15 cellular contexts compared by ENCODE assay signal in the genomic region with DNA sequence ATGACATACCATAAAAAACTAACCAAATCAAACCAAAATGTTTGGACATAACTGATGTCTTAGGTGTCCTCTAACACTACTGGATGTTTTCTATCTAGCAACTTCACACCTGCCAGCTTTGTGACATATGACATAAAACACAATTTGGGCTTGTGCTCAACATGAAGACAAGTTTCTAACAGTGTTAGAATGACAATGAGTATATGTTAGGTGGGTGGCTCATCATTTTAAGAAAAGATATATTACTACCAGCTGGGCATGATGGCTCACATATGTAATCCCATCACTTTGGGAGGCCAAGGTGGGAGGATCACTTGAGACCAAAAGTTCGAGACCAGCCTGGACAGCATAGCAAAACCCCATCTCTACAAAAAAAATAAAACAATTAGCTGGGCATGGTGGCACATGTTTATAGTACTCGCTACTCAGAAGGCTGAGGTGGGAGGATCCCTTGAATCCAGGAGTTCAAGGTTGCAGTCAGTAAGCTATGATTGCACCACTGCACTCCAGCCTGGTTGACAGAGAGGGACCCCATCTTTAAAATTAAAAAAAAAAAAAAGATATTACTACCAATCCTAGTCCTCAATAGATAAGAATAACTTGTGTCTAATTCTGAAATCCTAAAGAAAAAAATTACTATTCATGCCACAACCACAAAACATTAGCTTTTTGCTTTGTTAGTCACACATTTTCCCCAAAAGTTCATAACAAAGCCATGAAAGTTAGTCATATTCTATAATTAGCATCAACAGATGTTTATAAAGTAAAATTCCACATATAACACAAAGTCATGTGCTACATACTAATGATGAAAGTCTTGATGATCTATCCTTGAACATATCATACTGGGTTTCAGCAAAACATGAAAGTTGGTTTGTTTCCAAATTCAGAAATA. TPM values are rescaled to one million over a fixed set of nuclear protein-coding genes. Genes with fewer than 3 reads are reported as not detected.
DNase-seq lines count a peak whose midpoint lies in the region; ATAC-seq, FAIRE-seq and TF ChIP-seq lines count a peak whose summit lies in the region.
"Had no signal": no experiment of that assay in that cellular context is flagged by ENCODE, and none has a peak within 500 bp of the region (broad histone marks: within the 10 kb centered on the region; RNA-seq: fewer than 3 reads in every experiment).

No MANE protein-coding gene starts in this region.

- no peak overlapping the region for H3K4me3 ChIP-seq in breast epithelium
- H3K4me3 ChIP-seq in astrocyte (ENCODE audit: insufficient read depth, low read depth, low read length): no peak overlapping the region
- H3K4me3 ChIP-seq: dorsolateral prefrontal cortex, Peyer's patch had no signal

- intact Hi-C loops in MCF 10A (cut with micrococcal nuclease) (no loop called here), breast epithelium (cut with DNase I; ENCODE audit: low total_unique reads) (no loop called here), sciatic nerve (cut with DNase I) (no loop called here)

- no peaks in the 10 kb centered on the region for H4K20me1 ChIP-seq in astrocyte (ENCODE audit: insufficient read depth, low read length)

- peaks cover 8% of the 10 kb centered on the region for H3K36me3 Mint-ChIP-seq in MCF 10A (ENCODE audit: insufficient read depth, unreplicated experiment)
- peaks cover 3% of the 10 kb centered on the region for H3K36me3 Mint-ChIP-seq in astrocyte (ENCODE audit: low read depth, unreplicated experiment)

- peak; percentile 54 for DNase-seq in MCF 10A (ENCODE audit: unreplicated experiment)
- no peak for DNase-seq in breast epithelium (ENCODE audit: low spot score in 2 of 2)
- peak; percentile 91 for DNase-seq in astrocyte (ENCODE audit: low read depth)
- DNase-seq in hepatic stellate cell (ENCODE audit: low spot score): peak; percentile 65
- no peak for DNase-seq in NCI-H748 treated with DMSO at 0.1 percent for 48 hours (lab: John Stamatoyannopoulos, UW)
- DNase-seq in sciatic nerve (ENCODE audit: low spot score): no peak
- DNase-seq in DMS153 treated with DMSO at 0.1 percent for 48 hours (lab: John Stamatoyannopoulos, UW; ENCODE audit: unreplicated experiment): no peak
- no peak for DNase-seq in NCI-H1417 (lab: John Stamatoyannopoulos, UW)
- DNase-seq: COR-L47, dorsolateral prefrontal cortex, islet precursor cell, NCI-H2029, Peyer's patch had no signal

- H3K4me1 ChIP-seq in breast epithelium: no peaks in the 10 kb centered on the region
- H3K4me1 ChIP-seq in astrocyte (ENCODE audit: insufficient read depth, low read length): peaks cover 11% of the 10 kb centered on the region
- H3K4me1 ChIP-seq: parathyroid adenoma, Peyer's patch had no signal

- no peak overlapping the region for H3K4me3 Mint-ChIP-seq in MCF 10A (ENCODE audit: unreplicated experiment)
- H3K4me3 Mint-ChIP-seq in astrocyte (ENCODE audit: unreplicated experiment): no peak overlapping the region

- TF ChIP-seq CTCF in MCF 10A (IDR thresholded peaks at IDR 0.05; ENCODE audit: unreplicated experiment) (no peak), breast epithelium (IDR thresholded peaks at IDR 0.05) (no peak), astrocyte (IDR thresholded peaks at IDR 0.05; ENCODE audit: insufficient read depth, low read depth, low read length) (no peak)

- no peak for TF ChIP-seq POLR2A in breast epithelium (IDR thresholded peaks at IDR 0.05)

- peaks cover 8% of the 10 kb centered on the region for H3K4me1 Mint-ChIP-seq in MCF 10A (ENCODE audit: insufficient read depth, unreplicated experiment)
- peaks cover 3% of the 10 kb centered on the region for H3K4me1 Mint-ChIP-seq in astrocyte (ENCODE audit: low read depth, unreplicated experiment)

- POLR2A ChIA-PET in MCF 10A (lab: Yijun Ruan, JAX): interaction anchor here (0.6 to 1.6 kb wide), 8 partner anchors 9 to 85 kb away, joined by 3 to 5 read pairs (median 3); no protein-coding TSS in a partner anchor

- no peak for ATAC-seq in sciatic nerve
- ATAC-seq: HCT116 had no signal

- CTCF ChIA-PET in MCF 10A (lab: Yijun Ruan, JAX): interaction anchor here (0.6 to 1.3 kb wide), 4 partner anchors 12 to 99 kb away, joined by 3 to 6 read pairs (median 4); no protein-coding TSS in a partner anchor

- H3K27me3 ChIP-seq in breast epithelium: no peaks in the 10 kb centered on the region
- H3K27me3 ChIP-seq in astrocyte (ENCODE audit: insufficient read depth, low read length): no peaks in the 10 kb centered on the region
- H3K27me3 ChIP-seq: dorsolateral prefrontal cortex, Peyer's patch had no signal

- H3K79me2 ChIP-seq in astrocyte (ENCODE audit: insufficient read depth, low read length): peaks cover 3% of the 10 kb centered on the region

- H3K9me3 ChIP-seq in breast epithelium: no peaks in the 10 kb centered on the region
- no peaks in the 10 kb centered on the region for H3K9me3 ChIP-seq in astrocyte (ENCODE audit: insufficient read depth, low read depth, low read length)
- H3K9me3 ChIP-seq: Peyer's patch had no signal

- H3K27ac Mint-ChIP-seq in MCF 10A (ENCODE audit: low read depth, unreplicated experiment) (peak overlapping the region; percentile 83), astrocyte (ENCODE audit: unreplicated experiment) (peak overlapping the region; percentile 64)

- H3K36me3 ChIP-seq in breast epithelium: no peaks in the 10 kb centered on the region
- H3K36me3 ChIP-seq in astrocyte (ENCODE audit: insufficient read depth, low read length): peaks cover 3% of the 10 kb centered on the region

- no peak overlapping the region for H2AFZ ChIP-seq in astrocyte (ENCODE audit: low read depth, low read length)
- H2AFZ ChIP-seq: parathyroid adenoma had no signal

- H3K9ac ChIP-seq in astrocyte (ENCODE audit: low read length): no peak overlapping the region
- H3K9ac ChIP-seq: parathyroid adenoma had no signal

- H3K27ac ChIP-seq in breast epithelium: peak overlapping the region in 1 of 2 donors; percentile 26
- H3K27ac ChIP-seq in astrocyte (ENCODE audit: low read depth, low read length): peak overlapping the region; percentile 71
- H3K27ac ChIP-seq: parathyroid adenoma had no signal

- no peaks in the 10 kb centered on the region for H3K27me3 Mint-ChIP-seq in MCF 10A (ENCODE audit: insufficient read depth, unreplicated experiment)
- H3K27me3 Mint-ChIP-seq in astrocyte (ENCODE audit: low read depth, unreplicated experiment): no peaks in the 10 kb centered on the region

- H3K4me2 ChIP-seq in astrocyte (ENCODE audit: low read length): peak overlapping the region; percentile 24

- H3K9me3 Mint-ChIP-seq in MCF 10A (ENCODE audit: unreplicated experiment): no peaks in the 10 kb centered on the region
- H3K9me3 Mint-ChIP-seq in astrocyte (ENCODE audit: unreplicated experiment): no peaks in the 10 kb centered on the region

- FAIRE-seq in astrocyte (lab: Jason Lieb, UNC): peak; percentile 68

- BruUV-seq in MCF 10A (replicated peaks; lab: Mats Ljungman, UMichigan): no TSS peak

RNA-seq across cellular contexts. Expression of a gene that starts 59.9 kb away (rescaled TPM):
- total RNA-seq in MCF 10A (2022) (76.6 and 92.2 TPM in 2 replicates), breast epithelium (10 to 100 TPM; 50.2 to 65.9 (median 65.9) TPM), astrocyte (62.0 and 62.4 TPM in 2 replicates), sciatic nerve (60.1 TPM)

Comparison
In these comparisons a context has a peak if more than half of its experiments do, and no peak if none do; other contexts are left out.
1. DNase-seq: peak in MCF 10A (single experiment), astrocyte (single experiment) and hepatic stellate cell (single experiment); none in breast epithelium (0 of 2), NCI-H748 treated with DMSO at 0.1 percent for 48 hours (single experiment), sciatic nerve (single experiment), DMS153 treated with DMSO at 0.1 percent for 48 hours (single experiment) and NCI-H1417 (0 of 3).